21 cellular contexts compared by ENCODE assay signal in the genomic region with DNA sequence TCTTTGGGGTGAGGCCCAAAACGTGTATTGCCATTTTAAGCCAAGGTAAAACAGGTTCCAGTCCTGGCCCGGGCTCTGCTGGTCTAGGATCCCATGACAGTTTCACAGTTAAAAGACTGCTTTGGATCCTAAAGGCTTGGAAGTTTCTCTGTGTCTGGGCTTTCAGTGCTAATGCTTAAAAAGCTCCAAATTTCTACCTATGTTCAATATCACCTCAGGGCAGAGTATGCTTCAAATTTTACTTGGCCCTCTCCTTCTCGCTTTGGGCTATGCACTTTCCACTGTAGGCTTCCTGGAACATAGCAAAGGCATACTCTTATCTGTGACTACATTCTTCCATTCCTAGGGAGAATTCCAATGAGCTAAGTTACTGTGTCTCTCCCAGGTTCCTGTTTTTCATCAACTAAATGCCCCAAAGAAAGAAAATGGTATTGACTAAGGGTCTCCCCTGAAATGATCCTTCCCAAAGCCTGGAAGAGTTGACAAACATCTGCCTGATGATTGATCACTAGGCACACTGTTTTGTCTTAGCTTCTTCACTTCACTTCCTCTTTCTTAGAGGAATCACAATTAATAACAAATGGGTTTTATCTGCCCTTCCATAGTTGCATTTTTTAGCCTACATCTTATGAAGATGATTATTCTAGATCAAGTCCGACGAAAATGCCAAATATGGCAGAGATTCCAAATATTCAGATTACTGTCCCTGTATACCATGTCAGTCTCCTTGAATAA.
"Had no signal": no experiment of that assay in that cellular context is flagged by ENCODE, and none has a peak within 500 bp of the region (broad histone marks: within the 10 kb centered on the region; RNA-seq: fewer than 3 reads in every experiment).

No MANE protein-coding gene starts in this region.

- H3K36me3 ChIP-seq: gastroesophageal sphincter, heart left ventricle, pancreas, upper lobe of right lung had no signal

- H3K4me3 ChIP-seq: body of pancreas, dorsolateral prefrontal cortex, gastroesophageal sphincter, heart left ventricle, pancreas, testis, upper lobe of right lung had no signal

- ATAC-seq: activated CD8-positive, alpha-beta memory T cell treated with anti-CD3 and anti-CD28 coated beads, Interleukin-2, amount 10 ng/mL, durations not matched to agents 7 days and 5 days; body of pancreas; gastroesophageal sphincter; heart left ventricle; natural killer cell; pancreas; sciatic nerve; stimulated activated memory B cell treated with anti-CD40 and anti-IgM and Interleukin-4, amounts not matched to agents 10 μg/mL and 1 μg/mL and 100 μg/mL, for 72 hours; upper lobe of right lung had no signal

- FAIRE-seq: colon, pancreas had no signal

- H3K27ac Mint-ChIP-seq: activated CD4-positive, alpha-beta memory T cell treated with anti-CD3 and anti-CD28 coated beads, Interleukin-2, amount 10 ng/mL, durations not matched to agents 7 days and 5 days; activated CD8-positive, alpha-beta memory T cell treated with anti-CD3 and anti-CD28 coated beads, Interleukin-2, amount 10 ng/mL, durations not matched to agents 7 days and 5 days; activated naive CD8-positive, alpha-beta T cell; memory B cell; natural killer cell; stimulated activated memory B cell treated with anti-CD40 and anti-IgM and Interleukin-4, amounts not matched to agents 10 μg/mL and 1 μg/mL and 100 μg/mL, for 72 hours had no signal

- H3K4me1 Mint-ChIP-seq: activated CD4-positive, alpha-beta memory T cell treated with anti-CD3 and anti-CD28 coated beads, Interleukin-2, amount 10 ng/mL, durations not matched to agents 7 days and 5 days; activated CD8-positive, alpha-beta memory T cell treated with anti-CD3 and anti-CD28 coated beads, Interleukin-2, amount 10 ng/mL, durations not matched to agents 7 days and 5 days; memory B cell; natural killer cell; stimulated activated memory B cell treated with anti-CD40 and anti-IgM and Interleukin-4, amounts not matched to agents 10 μg/mL and 1 μg/mL and 100 μg/mL, for 72 hours had no signal

- DNase-seq: activated CD4-positive, alpha-beta memory T cell treated with anti-CD3 and anti-CD28 coated beads, Interleukin-2, amount 10 ng/mL, durations not matched to agents 7 days and 5 days; activated CD4-positive, alpha-beta T cell treated with anti-CD3 and anti-CD28 coated beads for 48 hours; activated CD4-positive, CD25-positive, alpha-beta regulatory T cell; activated CD8-positive, alpha-beta memory T cell treated with anti-CD3 and anti-CD28 coated beads, Interleukin-2, amount 10 ng/mL, durations not matched to agents 7 days and 5 days; amniotic stem cell; body of pancreas; caudate nucleus; dorsolateral prefrontal cortex; heart left ventricle; natural killer cell; pancreas; stimulated activated CD4-positive, alpha-beta T cell treated with anti-CD3 and anti-CD28 coated beads, Interleukin-4, amount 100 ng/mL, for 4 hours; T1000; testis; upper lobe of right lung had no signal

- H3K36me3 Mint-ChIP-seq: activated CD8-positive, alpha-beta memory T cell treated with anti-CD3 and anti-CD28 coated beads, Interleukin-2, amount 10 ng/mL, durations not matched to agents 7 days and 5 days; activated naive CD8-positive, alpha-beta T cell; memory B cell; natural killer cell had no signal

- H3K27me3 Mint-ChIP-seq: activated CD4-positive, alpha-beta memory T cell treated with anti-CD3 and anti-CD28 coated beads, Interleukin-2, amount 10 ng/mL, durations not matched to agents 7 days and 5 days; activated CD8-positive, alpha-beta memory T cell treated with anti-CD3 and anti-CD28 coated beads, Interleukin-2, amount 10 ng/mL, durations not matched to agents 7 days and 5 days; memory B cell; stimulated activated memory B cell treated with anti-CD40 and anti-IgM and Interleukin-4, amounts not matched to agents 10 μg/mL and 1 μg/mL and 100 μg/mL, for 72 hours had no signal

- H3K4me3 Mint-ChIP-seq: activated CD4-positive, alpha-beta memory T cell treated with anti-CD3 and anti-CD28 coated beads, Interleukin-2, amount 10 ng/mL, durations not matched to agents 7 days and 5 days; activated CD8-positive, alpha-beta memory T cell treated with anti-CD3 and anti-CD28 coated beads, Interleukin-2, amount 10 ng/mL, durations not matched to agents 7 days and 5 days; activated naive CD8-positive, alpha-beta T cell; memory B cell; natural killer cell; stimulated activated memory B cell treated with anti-CD40 and anti-IgM and Interleukin-4, amounts not matched to agents 10 μg/mL and 1 μg/mL and 100 μg/mL, for 72 hours had no signal

- H3K27me3 ChIP-seq: body of pancreas, dorsolateral prefrontal cortex, gastroesophageal sphincter, heart left ventricle, pancreas, testis, upper lobe of right lung had no signal

- H3K9me3 Mint-ChIP-seq: activated CD4-positive, alpha-beta memory T cell treated with anti-CD3 and anti-CD28 coated beads, Interleukin-2, amount 10 ng/mL, durations not matched to agents 7 days and 5 days; memory B cell had no signal

- H3K27ac ChIP-seq: body of pancreas, gastroesophageal sphincter, heart left ventricle, pancreas, testis, upper lobe of right lung had no signal

- H3K9me3 ChIP-seq: body of pancreas, gastroesophageal sphincter, heart left ventricle, pancreas, testis, upper lobe of right lung had no signal

- H3K4me1 ChIP-seq: body of pancreas, gastroesophageal sphincter, heart left ventricle, testis, upper lobe of right lung had no signal
